ENCODE assay signal across 8 cellular contexts in the genomic region with DNA sequence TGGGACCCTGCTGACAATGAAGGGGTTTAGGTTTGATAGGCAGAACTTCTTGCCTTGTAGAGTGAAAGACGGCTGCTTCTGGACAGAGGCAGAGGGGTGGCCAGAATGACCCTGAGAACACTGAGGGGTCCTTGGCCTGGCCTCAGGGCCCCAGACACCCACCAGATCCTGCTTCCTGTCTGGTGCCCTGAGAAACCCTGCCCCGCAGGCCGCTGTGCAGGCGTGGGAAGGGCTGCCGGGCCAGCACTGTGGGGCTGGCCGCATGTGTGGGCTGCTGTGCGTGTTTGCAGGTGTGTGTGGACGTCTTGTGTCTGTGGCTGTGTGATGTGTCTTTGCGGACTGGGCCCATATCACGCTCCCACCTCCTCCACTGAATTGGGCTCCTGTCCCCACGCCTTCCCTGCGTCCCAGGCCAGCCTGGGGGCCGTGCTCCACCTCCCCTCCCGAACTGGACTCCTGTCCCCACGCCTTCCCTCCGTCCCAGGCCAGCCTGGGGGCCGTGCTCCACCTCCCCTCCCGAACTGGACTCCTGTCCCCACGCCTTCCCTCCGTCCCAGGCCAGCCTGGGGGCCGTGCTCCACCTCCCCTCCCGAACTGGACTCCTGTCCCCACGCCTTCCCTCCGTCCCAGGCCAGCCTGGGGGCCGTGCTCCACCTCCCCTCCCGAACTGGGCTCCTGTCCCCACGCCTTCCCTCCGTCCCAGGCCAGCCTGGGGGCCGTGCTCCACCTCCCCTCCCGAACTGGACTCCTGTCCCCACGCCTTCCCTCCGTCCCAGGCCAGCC. TPM values are rescaled to one million over a fixed set of nuclear protein-coding genes. Genes with fewer than 3 reads are reported as not detected.
DNase-seq lines count a peak whose midpoint lies in the region; ATAC-seq, FAIRE-seq and TF ChIP-seq lines count a peak whose summit lies in the region.
"Not testable (repeated sequence)": the region's sequence is repeated elsewhere in the genome, so short reads cannot be mapped to it uniquely, and the experiment has no call there.

No MANE protein-coding gene starts in this region.

- peak overlapping the region; percentile 76 for H3K9ac ChIP-seq in GM23248
- peak overlapping the region; percentile 59 for H3K9ac ChIP-seq in SK-N-MC (ENCODE audit: insufficient read length)
- not testable (repeated sequence) for H3K9ac ChIP-seq in keratinocyte (ENCODE audit: control insufficient read depth, extremely low read depth, insufficient read depth, low read length)

- not testable (repeated sequence) for H3K27me3 ChIP-seq in GM23248 (replicated peaks; ENCODE audit: insufficient read depth); body of pancreas; esophagus (ENCODE audit: control insufficient read depth in 1 of 2, insufficient read depth in 2 of 2, low read length in 2 of 2); keratinocyte (ENCODE audit: control insufficient read depth, extremely low read depth, insufficient read depth, low read length); uterus
- peaks cover 0 to 15% (median 0%) of the 10 kb centered on the region in 7 donors for H3K27me3 ChIP-seq in spleen (replicated peaks in 1 of 7)

- H3K9me3 Mint-ChIP-seq in nephron, result not testable (repeated sequence)

- not testable (repeated sequence) for H3K9me2 ChIP-seq in GM23248 (ENCODE audit: insufficient read depth)

- H3K9me1 ChIP-seq in keratinocyte (ENCODE audit: control insufficient read depth, extremely low read depth, insufficient read depth, low read length), result not testable (repeated sequence)

- peak overlapping the region; percentile 73 for H2AFZ ChIP-seq in GM23248
- peak overlapping the region; percentile 69 for H2AFZ ChIP-seq in keratinocyte (ENCODE audit: control insufficient read depth, low read length)

- dilution Hi-C loops in keratinocyte (cut with MboI; ENCODE audit: extremely low pct_ligation_motif_present, low sequenced_read_pairs), result not testable (repeated sequence)

- peaks cover 26% of the 10 kb centered on the region for H3K4me1 ChIP-seq in GM23248 (ENCODE audit: insufficient read depth)
- peaks cover 33% of the 10 kb centered on the region for H3K4me1 ChIP-seq in body of pancreas
- H3K4me1 ChIP-seq in esophagus (ENCODE audit: control insufficient read depth in 2 of 2, insufficient read depth in 2 of 2, low read length in 1 of 2), result peaks cover 3 to 17% of the 10 kb centered on the region in 2 donors
- not testable (repeated sequence) for H3K4me1 ChIP-seq in keratinocyte (ENCODE audit: control insufficient read depth, extremely low read depth, insufficient read depth, low read length)
- H3K4me1 ChIP-seq in spleen, result peaks cover 18 to 97% (median 81%) of the 10 kb centered on the region in 6 donors
- peaks cover 0 to 32% of the 10 kb centered on the region in 2 donors for H3K4me1 ChIP-seq in uterus

- H3K27ac Mint-ChIP-seq in nephron, result peak overlapping the region; percentile 86 to 93 (median 91)

- not testable (repeated sequence) for H3K36me3 ChIP-seq in GM23248 (ENCODE audit: low read depth); SK-N-MC (ENCODE audit: insufficient read depth, low read length); body of pancreas (replicated peaks in 1 of 2; ENCODE audit: insufficient read depth in 1 of 2, low read depth in 2 of 2); esophagus (ENCODE audit: control insufficient read depth in 2 of 2, insufficient read depth in 2 of 2, low read length in 1 of 2); keratinocyte (ENCODE audit: control insufficient read depth in 2 of 2, extremely low read depth in 1 of 2, insufficient read depth in 2 of 2, low read length in 2 of 2); uterus
- H3K36me3 ChIP-seq in spleen, result peaks cover 0 to 39% (median 4%) of the 10 kb centered on the region in 6 donors

- H3F3A ChIP-seq in GM23248 (ENCODE audit: insufficient read depth), result not testable (repeated sequence)

- intact Hi-C loops in body of pancreas (cut with DNase I); spleen (cut with DNase I; ENCODE audit: low total_unique reads); uterus (cut with DNase I; ENCODE audit: low total_unique reads): not testable (repeated sequence)

- not testable (repeated sequence) for H3K36me3 Mint-ChIP-seq in nephron (ENCODE audit: low read depth)

- FAIRE-seq in keratinocyte (lab: Jason Lieb, UNC), result not testable (repeated sequence)

- H3K4me3 ChIP-seq in GM23248 (peak overlapping the region; percentile 42), esophagus (ENCODE audit: low read depth in 1 of 2, low read length in 2 of 2) (peak overlapping the region in 1 of 2 donors; percentile 38), keratinocyte (ENCODE audit: control insufficient read depth in 2 of 3, extremely low read depth in 1 of 3, insufficient read depth in 2 of 3, low read depth in 1 of 3, low read length in 3 of 3) (peak overlapping the region in 1 of 3 experiments; percentile 32), spleen (peak overlapping the region in 7 of 8 donors; percentile 16 to 63 (median 36)), uterus (peak overlapping the region; percentile 14 to 20)
- H3K4me3 ChIP-seq in SK-N-MC, body of pancreas: not testable (repeated sequence)

- ATAC-seq in body of pancreas, result not testable (repeated sequence)

- H3K4me3 Mint-ChIP-seq in nephron, result peak overlapping the region; percentile 35 to 56 (median 45)

- in situ Hi-C loops in GM23248 (cut with MboI), result not testable (repeated sequence)

- not testable (repeated sequence) for H3K9me3 ChIP-seq in GM23248 (ENCODE audit: low read depth); SK-N-MC (ENCODE audit: low read depth, low read length); body of pancreas; esophagus (ENCODE audit: control insufficient read depth in 2 of 2, insufficient read depth in 1 of 2, low read depth in 1 of 2, low read length in 1 of 2); keratinocyte (ENCODE audit: control insufficient read depth, low read depth, low read length); spleen; uterus

- WGBS in GM23248 (ENCODE audit: low coverage in 1 of 2, low lambda C conversion rate in 2 of 2, missing lambda C conversion rate in 2 of 2), 2 experiments, result 76 to 87% methylated on average over 12 to 17 of the region's 32 CpGs
- WGBS in body of pancreas, 2 donors, result 74 to 83% methylated on average over 9 to 19 of the region's 32 CpGs
- 56 to 68% methylated on average over 12 to 16 of the region's 32 CpGs for WGBS in esophagus, 2 donors
- WGBS in spleen, 5 donors, result 24 to 66% (median 54%) methylated on average over 6 to 16 of the region's 32 CpGs

- peaks cover 12% of the 10 kb centered on the region; the same call in 1 of the 2 replicates for H3K79me2 ChIP-seq in GM23248 (ENCODE audit: insufficient read depth)
- not testable (repeated sequence) for H3K79me2 ChIP-seq in keratinocyte (ENCODE audit: control insufficient read depth, insufficient read depth, low read length)

- H4K20me1 ChIP-seq in GM23248 (ENCODE audit: insufficient read depth); keratinocyte (ENCODE audit: control insufficient read depth, extremely low read depth, insufficient read depth, low read length): not testable (repeated sequence)

- peak; percentile 23 for DNase-seq in GM23248
- not testable (repeated sequence) for DNase-seq in SK-N-MC (ENCODE audit: low read depth, low spot score); body of pancreas; keratinocyte (ENCODE audit: low read depth, low spot score); spleen; uterus

- H3K4me2 ChIP-seq in GM23248 (ENCODE audit: unreplicated experiment), result peak overlapping the region; percentile 55
- H3K4me2 ChIP-seq in keratinocyte (ENCODE audit: control insufficient read depth, extremely low read depth, insufficient read depth, low read depth, low read length), result peak overlapping the region; percentile 48

- TF ChIP-seq CTCF in body of pancreas (IDR thresholded peaks at IDR 0.05); keratinocyte (optimal IDR thresholded peaks at IDR 0.05 in 1 of 3, IDR thresholded peaks at IDR 0.05 in 1 of 3, conservative IDR thresholded peaks at IDR 0.05 in 1 of 3; ENCODE audit: extremely low read depth in 1 of 3, insufficient read depth in 2 of 3, low read length in 3 of 3); nephron (IDR thresholded peaks at IDR 0.05; ENCODE audit: unreplicated experiment in 3 of 3); spleen (IDR thresholded peaks at IDR 0.05 in 8 of 11, conservative IDR thresholded peaks at IDR 0.05 in 3 of 11); uterus (IDR thresholded peaks at IDR 0.05): not testable (repeated sequence)

- not testable (repeated sequence) for TF ChIP-seq POLR2A in body of pancreas (IDR thresholded peaks at IDR 0.05); spleen (IDR thresholded peaks at IDR 0.05); uterus (IDR thresholded peaks at IDR 0.05)

- peaks cover 29% of the 10 kb centered on the region for H3K4me1 Mint-ChIP-seq in nephron

- not testable (repeated sequence) for H3K27me3 Mint-ChIP-seq in nephron (ENCODE audit: low read depth)

- H3K27ac ChIP-seq in GM23248 (peak overlapping the region; percentile 81), SK-N-MC (peak overlapping the region; percentile 80), body of pancreas (peak overlapping the region; percentile 12 to 82 (median 64)), esophagus (ENCODE audit: low read depth in 2 of 2, low read length in 1 of 2) (peak overlapping the region; percentile 82 to 86), spleen (peak overlapping the region; percentile 60 to 90 (median 84)), uterus (peak overlapping the region; percentile 91 to 92)
- not testable (repeated sequence) for H3K27ac ChIP-seq in keratinocyte (ENCODE audit: control insufficient read depth, insufficient read depth, low read length)

RNA-seq across cellular contexts. Expression of gene NHERF2, which starts 7.4 kb away (rescaled TPM):
- total RNA-seq in GM23248 (2014; rRNA removed; shearing (Covaris generic)), result 27.3 and 39.7 TPM in 2 replicates
- 29.0 and 45.1 TPM in 2 replicates for polyA plus RNA-seq in GM23248 (2016; fragmentation: Nextera tagmentation; extraction: Ambion mirVana)
- 10 to 100 TPM; 32.7 to 87.3 TPM for total RNA-seq in body of pancreas
- polyA plus RNA-seq in esophagus, result 10 to 100 TPM; 26.3 to 36.1 TPM
- 5.9 to 10.1 TPM (median 9.0 TPM) in 3 replicates for polyA plus RNA-seq in keratinocyte
- 5.4 TPM for polyA plus RNA-seq in keratinocyte (2011; ENCODE audit: low read depth)
- polyA plus RNA-seq in keratinocyte (2011; cell fraction: cytosol; rRNA removed), result 8.1 and 26.7 TPM in 2 replicates
- 7.5 and 11.2 TPM in 2 replicates for polyA plus RNA-seq in keratinocyte (2011; cell fraction: nucleus; rRNA removed)
- polyA plus RNA-seq in keratinocyte (2012; ENCODE audit: low replicate concordance), result 8.2 and 19.8 TPM in 2 replicates
- 3.3 to 14.2 TPM (median 4.8 TPM) in 3 replicates for polyA minus RNA-seq in keratinocyte
- polyA minus RNA-seq in keratinocyte (2011; cell fraction: cytosol; rRNA and poly(A)+ RNA removed), result 21.1 TPM
- 3.4 and 4.9 TPM in 2 replicates for polyA minus RNA-seq in keratinocyte (2011; cell fraction: nucleus; rRNA and poly(A)+ RNA removed)
- total RNA-seq in spleen, result 100 to 1,000 TPM in 4 of 7 donors, 10 to 100 TPM in 3; 62.4 to 179 (median 126) TPM
- 100 to 1,000 TPM in 1 of 3 donors, 10 to 100 TPM in 2; 64.6 to 218 (median 71.2) TPM for polyA plus RNA-seq in spleen
- total RNA-seq in uterus, result 10 to 100 TPM; 10.3 to 97.1 (median 33.1) TPM

RNA-seq across cellular contexts. Expression of gene NTHL1, which starts 13.5 kb away (rescaled TPM):
- 19.9 and 22.8 TPM in 2 replicates for total RNA-seq in GM23248 (2014; rRNA removed; shearing (Covaris generic))
- 20.3 and 21.2 TPM in 2 replicates for polyA plus RNA-seq in GM23248 (2016; fragmentation: Nextera tagmentation; extraction: Ambion mirVana)
- total RNA-seq in body of pancreas, result 10 to 100 TPM; 15.2 to 19.7 TPM
- polyA plus RNA-seq in esophagus, result 10 to 100 TPM; 15.1 to 16.2 TPM
- 8.5 to 16.0 TPM (median 10.9 TPM) in 3 replicates for polyA plus RNA-seq in keratinocyte
- polyA plus RNA-seq in keratinocyte (2011; ENCODE audit: low read depth), result 7.0 TPM
- polyA plus RNA-seq in keratinocyte (2011; cell fraction: cytosol; rRNA removed), result 6.1 and 16.9 TPM in 2 replicates
- 9.7 and 14.1 TPM in 2 replicates for polyA plus RNA-seq in keratinocyte (2011; cell fraction: nucleus; rRNA removed)
- 4.8 and 18.1 TPM in 2 replicates for polyA plus RNA-seq in keratinocyte (2012; ENCODE audit: low replicate concordance)
- 8.6 to 10.6 TPM (median 9.2 TPM) in 3 replicates for polyA minus RNA-seq in keratinocyte
- polyA minus RNA-seq in keratinocyte (2011; cell fraction: cytosol; rRNA and poly(A)+ RNA removed), result 24.7 TPM
- 5.4 and 9.2 TPM in 2 replicates for polyA minus RNA-seq in keratinocyte (2011; cell fraction: nucleus; rRNA and poly(A)+ RNA removed)
- 10 to 100 TPM in 6 of 7 donors, 1 to 10 TPM in 1; 9.6 to 29.6 (median 20.0) TPM for total RNA-seq in spleen
- 10 to 100 TPM; 31.3 to 52.1 (median 37.0) TPM for polyA plus RNA-seq in spleen
- total RNA-seq in uterus, result 10 to 100 TPM; 18.8 to 58.4 (median 27.6) TPM

RNA-seq across cellular contexts. Expression of gene TSC2, which starts 13.7 kb away (rescaled TPM):
- total RNA-seq in GM23248 (2014; rRNA removed; shearing (Covaris generic)), result 53.7 and 84.6 TPM in 2 replicates
- polyA plus RNA-seq in GM23248 (2016; fragmentation: Nextera tagmentation; extraction: Ambion mirVana) (43.3 and 52.2 TPM in 2 replicates), esophagus (10 to 100 TPM; 31.1 to 66.6 TPM), keratinocyte (22.6 to 28.8 TPM (median 23.3 TPM) in 3 replicates), spleen (10 to 100 TPM; 20.7 to 82.0 (median 53.3) TPM)
- total RNA-seq in body of pancreas (100 to 1,000 TPM in 1 of 2 donors, 10 to 100 TPM in 1; 73.9 to 152 TPM), spleen (100 to 1,000 TPM in 4 of 7 donors, 10 to 100 TPM in 3; 63.8 to 185 (median 103) TPM), uterus (100 to 1,000 TPM in 2 of 4 donors, 10 to 100 TPM in 2; 53.8 to 347 (median 131) TPM)
- 92.2 TPM for polyA plus RNA-seq in keratinocyte (2011; ENCODE audit: low read depth)
- polyA plus RNA-seq in keratinocyte (2011; cell fraction: cytosol; rRNA removed), result 19.2 and 33.9 TPM in 2 replicates
- polyA plus RNA-seq in keratinocyte (2011; cell fraction: nucleus; rRNA removed), result 84.1 and 102 TPM in 2 replicates
- 39.4 and 44.8 TPM in 2 replicates for polyA plus RNA-seq in keratinocyte (2012; ENCODE audit: low replicate concordance)
- 57.4 to 178 TPM (median 59.4 TPM) in 3 replicates for polyA minus RNA-seq in keratinocyte
- 62.2 TPM for polyA minus RNA-seq in keratinocyte (2011; cell fraction: cytosol; rRNA and poly(A)+ RNA removed)
- 68.1 and 70.6 TPM in 2 replicates for polyA minus RNA-seq in keratinocyte (2011; cell fraction: nucleus; rRNA and poly(A)+ RNA removed)

RNA-seq across cellular contexts. Expression of gene NPW, which starts 14.5 kb away (rescaled TPM):
- total RNA-seq in GM23248 (2014; rRNA removed; shearing (Covaris generic)), result not detected in 2 replicates
- polyA plus RNA-seq in GM23248 (2016; fragmentation: Nextera tagmentation; extraction: Ambion mirVana) (2.1 and 3.0 TPM in 2 replicates), esophagus (under 1 TPM; 0.22 to 0.53 TPM), keratinocyte (0.23 TPM in 1 of 3 replicates, not detected in the others), spleen (1 to 10 TPM in 2 of 3 donors, under 1 TPM in 1; 0.30 to 2.5 (median 2.3) TPM)
- total RNA-seq in body of pancreas (not detected), spleen (1 to 10 TPM in 1 of 7 donors, under 1 TPM in 3, not detected in 3; 0.51 to 1.9 (median 0.89) TPM), uterus (1 to 10 TPM in 1 of 4 donors, not detected in 3; 1.5 TPM)
- polyA plus RNA-seq in keratinocyte (2011; ENCODE audit: low read depth), result not detected
- polyA plus RNA-seq in keratinocyte (2011; cell fraction: cytosol; rRNA removed), result 0.13 TPM in 1 of 2 replicates, not detected in the other
- 0.31 TPM in 1 of 2 replicates, not detected in the other for polyA plus RNA-seq in keratinocyte (2011; cell fraction: nucleus; rRNA removed)
- 0.30 and 0.65 TPM in 2 replicates for polyA plus RNA-seq in keratinocyte (2012; ENCODE audit: low replicate concordance)
- polyA minus RNA-seq in keratinocyte, result not detected in 3 replicates
- not detected for polyA minus RNA-seq in keratinocyte (2011; cell fraction: cytosol; rRNA and poly(A)+ RNA removed)
- polyA minus RNA-seq in keratinocyte (2011; cell fraction: nucleus; rRNA and poly(A)+ RNA removed), result not detected in 2 replicates

RNA-seq across cellular contexts. Expression of gene ZNF598, which starts 24.5 kb away (rescaled TPM):
- 21.2 and 23.4 TPM in 2 replicates for total RNA-seq in GM23248 (2014; rRNA removed; shearing (Covaris generic))
- polyA plus RNA-seq in GM23248 (2016; fragmentation: Nextera tagmentation; extraction: Ambion mirVana) (12.2 and 14.1 TPM in 2 replicates), esophagus (10 to 100 TPM; 27.9 to 36.4 TPM), keratinocyte (18.0 to 35.5 TPM (median 24.0 TPM) in 3 replicates), spleen (10 to 100 TPM; 21.8 to 45.5 (median 29.0) TPM)
- total RNA-seq in body of pancreas (10 to 100 TPM; 41.0 to 55.4 TPM), spleen (10 to 100 TPM; 34.6 to 56.2 (median 47.2) TPM), uterus (10 to 100 TPM; 16.9 to 50.0 (median 34.6) TPM)
- 117 TPM for polyA plus RNA-seq in keratinocyte (2011; ENCODE audit: low read depth)
- 15.1 and 41.0 TPM in 2 replicates for polyA plus RNA-seq in keratinocyte (2011; cell fraction: cytosol; rRNA removed)
- polyA plus RNA-seq in keratinocyte (2011; cell fraction: nucleus; rRNA removed), result 49.0 and 65.1 TPM in 2 replicates
- 34.4 and 46.1 TPM in 2 replicates for polyA plus RNA-seq in keratinocyte (2012; ENCODE audit: low replicate concordance)
- 14.1 to 28.9 TPM (median 15.8 TPM) in 3 replicates for polyA minus RNA-seq in keratinocyte
- polyA minus RNA-seq in keratinocyte (2011; cell fraction: cytosol; rRNA and poly(A)+ RNA removed), result 79.4 TPM
- polyA minus RNA-seq in keratinocyte (2011; cell fraction: nucleus; rRNA and poly(A)+ RNA removed), result 33.0 and 37.2 TPM in 2 replicates
